10 cellular contexts compared by ENCODE assay signal in the genomic region with DNA sequence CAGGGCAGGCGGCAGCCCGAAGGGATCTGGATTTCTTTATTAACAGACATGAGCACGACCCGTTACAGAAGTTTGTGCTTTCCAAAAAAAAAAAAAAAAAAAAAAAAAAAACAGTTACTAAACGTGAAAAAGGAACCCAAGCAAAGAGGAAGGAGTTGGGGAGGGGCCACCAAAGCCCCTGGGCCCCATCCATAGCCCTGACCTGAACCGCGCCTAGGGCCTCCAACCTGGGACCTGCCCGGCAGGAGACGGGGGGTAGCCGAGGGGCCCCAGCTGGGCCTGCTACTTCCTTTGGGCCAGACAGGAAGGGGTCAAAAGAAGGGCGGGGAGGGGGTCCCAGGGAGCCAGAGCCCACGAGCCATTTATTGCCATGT. TPM values are rescaled to one million over a fixed set of nuclear protein-coding genes. Genes with fewer than 3 reads are reported as not detected.
A peak's percentile ranks its signal among the peaks of the same experiment; 100 is the strongest.
DNase-seq lines count a peak whose midpoint lies in the region; ATAC-seq and TF ChIP-seq lines count a peak whose summit lies in the region.
"Had no signal": no experiment of that assay in that cellular context is flagged by ENCODE, and none has a peak within 500 bp of the region (broad histone marks: within the 10 kb centered on the region; RNA-seq: fewer than 3 reads in every experiment).

No MANE protein-coding gene starts in this region.

- no peak overlapping the region for H2AFZ ChIP-seq in OCI-LY1 (ENCODE audit: low read length)

- peak overlapping the region; percentile 90 for H3K27ac Mint-ChIP-seq in endodermal cell

- H3F3A ChIP-seq in DOHH2 (ENCODE audit: control insufficient read depth, insufficient read depth), result peaks cover 17% of the 10 kb centered on the region
- no peaks in the 10 kb centered on the region for H3F3A ChIP-seq in OCI-LY1 (ENCODE audit: insufficient read depth, low read length)

- H3K79me2 ChIP-seq in DOHH2 (ENCODE audit: control insufficient read depth, low read length) (peaks cover 13% of the 10 kb centered on the region), OCI-LY1 (ENCODE audit: insufficient read depth, low read length) (no peaks in the 10 kb centered on the region)

- H3K4me3 Mint-ChIP-seq in endodermal cell, result peak overlapping the region; percentile 62

- ATAC-seq in sciatic nerve, result peak; percentile 3
- ATAC-seq in HG03097 (IDR thresholded peaks at IDR 0.05; ENCODE audit: low FRiP score, unreplicated experiment), result no peak
- no peak for ATAC-seq in GM21515 (IDR thresholded peaks at IDR 0.05; ENCODE audit: unreplicated experiment)
- no peak for ATAC-seq in HG03095 (IDR thresholded peaks at IDR 0.05; ENCODE audit: unreplicated experiment)

- H3K27me3 ChIP-seq in DOHH2 (ENCODE audit: control insufficient read depth, low read length) (no peaks in the 10 kb centered on the region), OCI-LY1 (ENCODE audit: insufficient read depth, low read length) (no peaks in the 10 kb centered on the region), endodermal cell (ENCODE audit: control insufficient read depth, insufficient read depth, low read length, poor library complexity, severe bottlenecking) (peaks cover 3% of the 10 kb centered on the region)
- H3K27me3 ChIP-seq: testis had no signal

- H3K4me3 ChIP-seq in DOHH2 (ENCODE audit: low read length) (peak overlapping the region; percentile 83; the same call in 1 of the 2 replicates), OCI-LY1 (ENCODE audit: low read depth, low read length, poor library complexity, severe bottlenecking) (no peak overlapping the region), endodermal cell (ENCODE audit: low read length) (no peak overlapping the region)

- peaks cover 28% of the 10 kb centered on the region for H3K36me3 Mint-ChIP-seq in endodermal cell (ENCODE audit: low read depth)

- peaks cover 8% of the 10 kb centered on the region for H3K4me1 Mint-ChIP-seq in endodermal cell

- intact Hi-C loops in sciatic nerve (cut with DNase I), result loop anchor here (5.0 kb wide), 1 partner anchor 54 kb away; the partner anchor contains the start of gene PFN3

- 61 to 68% methylated on average over 11 to 12 of the region's 12 CpGs for WGBS in endodermal cell (ENCODE audit: insufficient coverage in 1 of 2, insufficient read length in 1 of 2), 2 experiments

- H3K36me3 ChIP-seq in DOHH2 (ENCODE audit: control insufficient read depth, low read length) (peaks cover 35% of the 10 kb centered on the region), OCI-LY1 (ENCODE audit: insufficient read depth, low read length) (peaks cover 39% of the 10 kb centered on the region; the same call in 1 of the 2 replicates), endodermal cell (ENCODE audit: control insufficient read depth, insufficient read depth, low read length) (peaks cover 49% of the 10 kb centered on the region)

- no peaks in the 10 kb centered on the region for H3K9me3 ChIP-seq in DOHH2 (ENCODE audit: control insufficient read depth, insufficient read depth, low read length)
- no peaks in the 10 kb centered on the region for H3K9me3 ChIP-seq in OCI-LY1 (ENCODE audit: low read length)
- H3K9me3 ChIP-seq in endodermal cell (ENCODE audit: control insufficient read depth, low read length), result no peaks in the 10 kb centered on the region
- H3K9me3 ChIP-seq: testis had no signal

- H3K9me2 ChIP-seq in DOHH2 (replicated peaks; ENCODE audit: control insufficient read depth, low read length), result no peaks in the 10 kb centered on the region
- H3K9me2 ChIP-seq in OCI-LY1 (ENCODE audit: low read depth, low read length), result no peaks in the 10 kb centered on the region

- H3K9me3 Mint-ChIP-seq in endodermal cell, result no peaks in the 10 kb centered on the region

- DNase-seq in endodermal cell, result no peak
- no peak for DNase-seq in sciatic nerve (ENCODE audit: low spot score)
- no peak for DNase-seq in NCI-H524 (lab: John Stamatoyannopoulos, UW)

- H3K27me3 Mint-ChIP-seq in endodermal cell (ENCODE audit: insufficient read depth), result peaks cover 22% of the 10 kb centered on the region

- no peak for TF ChIP-seq CTCF in DOHH2 (IDR thresholded peaks at IDR 0.05; ENCODE audit: low read depth, low read length, poor library complexity, severe bottlenecking)
- TF ChIP-seq CTCF in OCI-LY1 (IDR thresholded peaks at IDR 0.05; ENCODE audit: low read length), result peak; percentile 9; the same call in 1 of the 2 replicates
- TF ChIP-seq CTCF in endodermal cell (conservative IDR thresholded peaks at IDR 0.05), result no peak

- H3K4me2 ChIP-seq in DOHH2 (ENCODE audit: low read length) (peak overlapping the region; percentile 100), OCI-LY1 (ENCODE audit: low read length) (peak overlapping the region; percentile 83; the same call in 1 of the 2 replicates)

- H3K9ac ChIP-seq in OCI-LY1 (ENCODE audit: low read length), result no peak overlapping the region
- no peak overlapping the region for H3K9ac ChIP-seq in endodermal cell (ENCODE audit: extremely low read depth, low read length, poor library complexity, severe bottlenecking)

- H3K4me1 ChIP-seq in DOHH2 (ENCODE audit: control insufficient read depth, low read length) (peaks cover 29% of the 10 kb centered on the region), OCI-LY1 (ENCODE audit: insufficient read depth, low read length, severe bottlenecking) (peaks cover 36% of the 10 kb centered on the region), endodermal cell (ENCODE audit: control insufficient read depth, insufficient read depth, low read length) (peaks cover 2% of the 10 kb centered on the region)

- peaks cover 10% of the 10 kb centered on the region; the same call in 1 of the 2 replicates for H4K20me1 ChIP-seq in DOHH2 (ENCODE audit: control insufficient read depth, insufficient read depth, low read depth, low read length)
- H4K20me1 ChIP-seq in OCI-LY1 (ENCODE audit: insufficient read depth, low read length), result no peaks in the 10 kb centered on the region

- 0 out of 2 replicates have a peak overlapping the region, but pooled peaks have one; percentile 8 for H3K27ac ChIP-seq in DOHH2 (ENCODE audit: low read depth, low read length)
- H3K27ac ChIP-seq in OCI-LY1 (ENCODE audit: low read depth, low read length, poor library complexity, severe bottlenecking), result peak overlapping the region; percentile 96
- no peak overlapping the region for H3K27ac ChIP-seq in endodermal cell (ENCODE audit: low read depth, low read length)

RNA-seq across cellular contexts. Expression of gene PRR7, which starts 10.0 kb away (rescaled TPM):
- total RNA-seq in endodermal cell (1 to 10 TPM; 4.7 to 8.0 TPM), sciatic nerve (8.2 TPM)
- polyA plus RNA-seq in endodermal cell (2013, experiment 1 of 2), result 8.2 TPM
- 8.7 TPM for polyA plus RNA-seq in endodermal cell (2013, experiment 2 of 2)

RNA-seq across cellular contexts. Expression of gene DBN1, which starts 16.9 kb away (rescaled TPM):
- total RNA-seq in endodermal cell, result 100 to 1,000 TPM; 322 to 383 TPM
- polyA plus RNA-seq in endodermal cell (2013, experiment 1 of 2), result 285 TPM
- 272 TPM for polyA plus RNA-seq in endodermal cell (2013, experiment 2 of 2)
- total RNA-seq in sciatic nerve, result 63.5 TPM

RNA-seq across cellular contexts. Expression of gene GRK6, which starts 30.1 kb away (rescaled TPM):
- total RNA-seq in endodermal cell (10 to 100 TPM; 51.6 to 66.8 TPM), sciatic nerve (25.0 TPM)
- polyA plus RNA-seq in endodermal cell (2013, experiment 1 of 2), result 31.2 TPM
- 29.2 TPM for polyA plus RNA-seq in endodermal cell (2013, experiment 2 of 2)

RNA-seq across cellular contexts. Expression of gene PDLIM7, which starts 40.8 kb away (rescaled TPM):
- 100 to 1,000 TPM; 196 to 241 TPM for total RNA-seq in endodermal cell
- polyA plus RNA-seq in endodermal cell (2013, experiment 1 of 2), result 307 TPM
- polyA plus RNA-seq in endodermal cell (2013, experiment 2 of 2), result 281 TPM
- 144 TPM for total RNA-seq in sciatic nerve

RNA-seq across cellular contexts. Expression of gene F12, which starts 47.2 kb away (rescaled TPM):
- total RNA-seq in endodermal cell (1 to 10 TPM in 1 of 2 donors, under 1 TPM in 1; 0.95 to 2.9 TPM), sciatic nerve (0.49 TPM)
- 0.75 TPM for polyA plus RNA-seq in endodermal cell (2013, experiment 1 of 2)
- 0.46 TPM for polyA plus RNA-seq in endodermal cell (2013, experiment 2 of 2)
- total RNA-seq: mesenteric fat pad had no signal
